ENCODE assay signal across 19 cellular contexts in genomic region chr2:26313446-26313845, GRCh38. TPM values are rescaled to one million over a fixed set of nuclear protein-coding genes. Genes with fewer than 3 reads are reported as not detected.
A peak's percentile ranks its signal among the peaks of the same experiment; 100 is the strongest.
DNase-seq lines count a peak whose midpoint lies in the region; ATAC-seq, FAIRE-seq and TF ChIP-seq lines count a peak whose summit lies in the region.
"Had no signal": no experiment of that assay in that cellular context is flagged by ENCODE, and none has a peak within 500 bp of the region (broad histone marks: within the 10 kb centered on the region; RNA-seq: fewer than 3 reads in every experiment).

No MANE protein-coding gene starts in this region.

- H3K27me3 Mint-ChIP-seq in chondrocyte (ENCODE audit: low read depth), result peaks cover 11% of the 10 kb centered on the region
- H3K27me3 Mint-ChIP-seq: CD4-positive, alpha-beta T cell; IgD-negative memory B cell had no signal

- no peak for TF ChIP-seq CTCF in chondrocyte (IDR thresholded peaks at IDR 0.05)
- TF ChIP-seq CTCF in kidney (IDR thresholded peaks at IDR 0.05; ENCODE audit: borderline replicate concordance, extremely low read depth, insufficient read depth), result no peak
- TF ChIP-seq CTCF in BE2C (IDR thresholded peaks at IDR 0.05; ENCODE audit: low read depth, low read length), result no peak

- H3K27me3 ChIP-seq in H7 (ENCODE audit: control insufficient read depth, insufficient read depth, low read length) (no peaks in the 10 kb centered on the region), BE2C (no peaks in the 10 kb centered on the region)

- no peak overlapping the region for H3K9ac ChIP-seq in kidney (ENCODE audit: low read length in 2 of 2)

- H3K4me1 ChIP-seq in kidney (ENCODE audit: control insufficient read depth in 1 of 2, insufficient read depth in 1 of 2, low read depth in 1 of 2, low read length in 2 of 2), result peaks cover 0 to 3% of the 10 kb centered on the region in 2 donors
- H3K4me1 ChIP-seq in BE2C, result no peaks in the 10 kb centered on the region
- H3K4me1 ChIP-seq: Caco-2 had no signal

- no peak overlapping the region for H3K4me3 Mint-ChIP-seq in chondrocyte (ENCODE audit: unreplicated experiment)
- H3K4me3 Mint-ChIP-seq: CD4-positive, alpha-beta T cell; GM23338; H9; IgD-negative memory B cell had no signal

- H3K4me1 Mint-ChIP-seq in chondrocyte (ENCODE audit: low read depth), result no peaks in the 10 kb centered on the region
- H3K4me1 Mint-ChIP-seq: IgD-negative memory B cell had no signal

- no peaks in the 10 kb centered on the region for H3K36me3 Mint-ChIP-seq in chondrocyte (ENCODE audit: low read depth)

- H3K27ac ChIP-seq in kidney (ENCODE audit: low read depth in 2 of 2, low read length in 2 of 2), result no peak overlapping the region
- H3K27ac ChIP-seq: C4-2B had no signal

- H3K9me3 ChIP-seq in kidney (ENCODE audit: control insufficient read depth in 1 of 2, low read length in 2 of 2) (no peaks in the 10 kb centered on the region), BE2C (no peaks in the 10 kb centered on the region)
- H3K9me3 ChIP-seq: Caco-2 had no signal

- no peak overlapping the region for H3K4me3 ChIP-seq in H7 (ENCODE audit: insufficient read depth, low read depth, low read length)
- no peak overlapping the region for H3K4me3 ChIP-seq in kidney (ENCODE audit: low read length in 2 of 2)
- no peak overlapping the region for H3K4me3 ChIP-seq in BE2C (ENCODE audit: low read depth, low read length)
- H3K4me3 ChIP-seq: GM23338 had no signal

- FAIRE-seq in kidney (lab: Jason Lieb, UNC), result no peak
- FAIRE-seq: A204.1, D721Med, G401.6, GM12892, GM18507, HTR-8/SVneo had no signal

- no peak for ATAC-seq in GM21526 (IDR thresholded peaks at IDR 0.05; ENCODE audit: low FRiP score, unreplicated experiment)

- no peaks in the 10 kb centered on the region for H3K9me3 Mint-ChIP-seq in chondrocyte (ENCODE audit: low read depth)
- H3K9me3 Mint-ChIP-seq: CD4-positive, alpha-beta T cell; GM23338; H9; IgD-negative memory B cell had no signal

- peak; percentile 20 for DNase-seq in H7
- peak; percentile 90 for DNase-seq in chondrocyte (ENCODE audit: low spot score)
- peak; percentile 63 for DNase-seq in kidney
- DNase-seq in BE2C, result no peak
- DNase-seq in NCI-H187 treated with DMSO at 0.1 percent for 48 hours (lab: John Stamatoyannopoulos, UW), result no peak
- DNase-seq: ACHN; CD4-positive, alpha-beta T cell had no signal

- no peak overlapping the region for H3K27ac Mint-ChIP-seq in chondrocyte (ENCODE audit: unreplicated experiment)
- H3K27ac Mint-ChIP-seq: CD4-positive, alpha-beta T cell; GM23338; IgD-negative memory B cell had no signal

- intact Hi-C loops in kidney (cut with DNase I), result no loop called here

- H3K36me3 ChIP-seq in H7 (replicated peaks; ENCODE audit: control insufficient read depth, insufficient read depth, low read length) (no peaks in the 10 kb centered on the region), kidney (ENCODE audit: control insufficient read depth in 1 of 2, insufficient read depth in 2 of 2, low read length in 2 of 2) (no peaks in the 10 kb centered on the region), BE2C (no peaks in the 10 kb centered on the region)

RNA-seq across cellular contexts. Expression of gene SELENOI, which starts 32.5 kb away (rescaled TPM):
- total RNA-seq in H7 (2014; rRNA removed; shearing (Covaris generic)), result 28.4 and 31.0 TPM in 2 replicates
- total RNA-seq in chondrocyte, result 15.5 to 22.2 TPM (median 17.2 TPM) in 3 replicates
- total RNA-seq in kidney, result 23.7 TPM
- 5.3 TPM for polyA plus RNA-seq in kidney (ENCODE audit: insufficient read depth, low read depth, low replicate concordance)
- polyA plus RNA-seq in BE2C (2012; ENCODE audit: insufficient read depth, insufficient read length, low read depth), result 15.4 TPM

RNA-seq across cellular contexts. Expression of gene ADGRF3, which starts 33.1 kb away (rescaled TPM):
- total RNA-seq in H7 (2014; rRNA removed; shearing (Covaris generic)), result 1.2 TPM in 1 of 2 replicates, not detected in the other
- total RNA-seq in chondrocyte (0.10 to 0.85 TPM (median 0.12 TPM) in 3 replicates), kidney (0.94 TPM)
- 1.8 TPM for polyA plus RNA-seq in kidney (ENCODE audit: insufficient read depth, low read depth, low replicate concordance)
- polyA plus RNA-seq in BE2C (2012; ENCODE audit: insufficient read depth, insufficient read length, low read depth), result 0.12 TPM

Comparison
In these comparisons a context has a peak if more than half of its experiments do, and no peak if none do; other contexts are left out.
1. DNase-seq: peak in H7 (single experiment), chondrocyte (single experiment) and kidney (single experiment); none in BE2C (single experiment) and NCI-H187 treated with DMSO at 0.1 percent for 48 hours (single experiment).